11 cellular contexts compared by ENCODE assay signal in genomic region chr3:189714991-189715961, GRCh38.
A peak's percentile ranks its signal among the peaks of the same experiment; 100 is the strongest.
DNase-seq lines count a peak whose midpoint lies in the region; ATAC-seq and TF ChIP-seq lines count a peak whose summit lies in the region.
"Had no signal": no experiment of that assay in that cellular context is flagged by ENCODE, and none has a peak within 500 bp of the region (broad histone marks: within the 10 kb centered on the region; RNA-seq: fewer than 3 reads in every experiment).

No MANE protein-coding gene starts in this region.

- no peak overlapping the region for H3K4me3 ChIP-seq in GM12865 (ENCODE audit: low read depth, low read length)

- H3K9me3 Mint-ChIP-seq in activated T-helper 2 cell treated with anti-CD3 and anti-CD28 coated beads, Interferon-gamma antibody, Interleukin-2, Interleukin-4, amounts not matched to agents 10 μg/mL and 5 μg/mL and 100 μg/mL, durations not matched to agents 14 hours and 24 hours and 36 hours = peaks cover 7% of the 10 kb centered on the region

- peaks cover 26% of the 10 kb centered on the region for H3K4me1 Mint-ChIP-seq in activated T-helper 2 cell treated with anti-CD3 and anti-CD28 coated beads, Interferon-gamma antibody, Interleukin-2, Interleukin-4, amounts not matched to agents 10 μg/mL and 5 μg/mL and 100 μg/mL, durations not matched to agents 14 hours and 24 hours and 36 hours (ENCODE audit: low read depth)

- peak; percentile 28 for ATAC-seq in HG02798 (IDR thresholded peaks at IDR 0.05; ENCODE audit: poor library complexity, unreplicated experiment)

- H3K36me3 Mint-ChIP-seq in activated T-helper 2 cell treated with anti-CD3 and anti-CD28 coated beads, Interferon-gamma antibody, Interleukin-2, Interleukin-4, amounts not matched to agents 10 μg/mL and 5 μg/mL and 100 μg/mL, durations not matched to agents 14 hours and 24 hours and 36 hours (ENCODE audit: low read depth) = peaks cover 3% of the 10 kb centered on the region

- H3K27ac Mint-ChIP-seq in activated T-helper 2 cell treated with anti-CD3 and anti-CD28 coated beads, Interferon-gamma antibody, Interleukin-2, Interleukin-4, amounts not matched to agents 10 μg/mL and 5 μg/mL and 100 μg/mL, durations not matched to agents 14 hours and 24 hours and 36 hours = no peak overlapping the region

- H3K4me3 Mint-ChIP-seq in activated T-helper 2 cell treated with anti-CD3 and anti-CD28 coated beads, Interferon-gamma antibody, Interleukin-2, Interleukin-4, amounts not matched to agents 10 μg/mL and 5 μg/mL and 100 μg/mL, durations not matched to agents 14 hours and 24 hours and 36 hours (ENCODE audit: low read depth) = no peak overlapping the region

- intact Hi-C loops in activated T-helper 2 cell treated with anti-CD3 and anti-CD28 coated beads, Interferon-gamma antibody, Interleukin-2, Interleukin-4, amounts not matched to agents 10 μg/mL and 5 μg/mL and 100 μg/mL, durations not matched to agents 14 hours and 24 hours and 36 hours (cut with micrococcal nuclease) = no loop called here

- H3K27me3 Mint-ChIP-seq in activated T-helper 2 cell treated with anti-CD3 and anti-CD28 coated beads, Interferon-gamma antibody, Interleukin-2, Interleukin-4, amounts not matched to agents 10 μg/mL and 5 μg/mL and 100 μg/mL, durations not matched to agents 14 hours and 24 hours and 36 hours (ENCODE audit: low read depth) = no peaks in the 10 kb centered on the region

- DNase-seq in GM12865 (ENCODE audit: low read depth) (peak; percentile 56), astrocyte of the hippocampus (ENCODE audit: low read depth, low spot score) (peak; percentile 75), non-pigmented ciliary epithelial cell (ENCODE audit: low read depth) (peak; percentile 63), HuH-7 (ENCODE audit: low spot score) (no peak), LoVo (ENCODE audit: low spot score) (no peak)
- DNase-seq in activated T-helper 2 cell treated with anti-CD3 and anti-CD28 coated beads, Interferon-gamma antibody, Interleukin-2, Interleukin-4, amounts not matched to agents 10 μg/mL and 5 μg/mL and 100 μg/mL, durations not matched to agents 14 hours and 24 hours and 36 hours (ENCODE audit: low spot score) = no peak
- DNase-seq in activated CD4-positive, alpha-beta T cell treated with anti-CD3 and anti-CD28 coated beads for 1 hour = no peak
- DNase-seq: activated T-cell treated with anti-CD3 and anti-CD28 coated beads, Interleukin-2, amount 50 U/mL, for 48 hours; mesendoderm; NCI-H1436 treated with DMSO at 0.1 percent for 48 hours had no signal

- TF ChIP-seq CTCF in GM12865 (IDR thresholded peaks at IDR 0.05; ENCODE audit: insufficient read depth, low read depth, low read length, missing control alignments) = no peak

Comparison
In these comparisons a context has a peak if more than half of its experiments do, and no peak if none do; other contexts are left out.
1. DNase-seq: peak in GM12865 (single experiment), astrocyte of the hippocampus (single experiment) and non-pigmented ciliary epithelial cell (single experiment); none in activated T-helper 2 cell treated with anti-CD3 and anti-CD28 coated beads, Interferon-gamma antibody, Interleukin-2, Interleukin-4, amounts not matched to agents 10 μg/mL and 5 μg/mL and 100 μg/mL, durations not matched to agents 14 hours and 24 hours and 36 hours (single experiment), HuH-7 (single experiment), LoVo (single experiment) and activated CD4-positive, alpha-beta T cell treated with anti-CD3 and anti-CD28 coated beads for 1 hour (single experiment).